In genomic region chr13:46961719-46962118, GRCh38 we compare ENCODE assay signal across 8 cellular contexts.
A peak's percentile ranks its signal among the peaks of the same experiment; 100 is the strongest.
DNase-seq lines count a peak whose midpoint lies in the region; ATAC-seq and TF ChIP-seq lines count a peak whose summit lies in the region.

No MANE protein-coding gene starts in this region.

- no peak overlapping the region for H3K9ac ChIP-seq in H9 (ENCODE audit: extremely low read depth, insufficient read length, low read length)

- no peaks in the 10 kb centered on the region for H3K79me2 ChIP-seq in H9 (ENCODE audit: insufficient read depth, low read length)

- no peak overlapping the region for H2BK15ac ChIP-seq in H9 (ENCODE audit: low read depth, low read length)

- no peaks in the 10 kb centered on the region for H3K79me1 ChIP-seq in H9 (ENCODE audit: insufficient read depth, low read depth, low read length, poor library complexity, severe bottlenecking)

- no peaks in the 10 kb centered on the region for H3K9me3 ChIP-seq in BE2C
- H3K9me3 ChIP-seq in H9 (ENCODE audit: control insufficient read depth, low read depth, low read length), result no peaks in the 10 kb centered on the region

- no peak overlapping the region for H3K14ac ChIP-seq in H9 (ENCODE audit: insufficient read depth, low read length)

- DNase-seq in AG08395 (ENCODE audit: low spot score) (peak; percentile 86), GM19238 (ENCODE audit: insufficient read length, low spot score) (peak; percentile 45), SKM-1 treated with dmso at 0.1 percent for 144 hours (lab: John Stamatoyannopoulos, UW; ENCODE audit: unreplicated experiment) (peak; percentile 64), pons (ENCODE audit: low spot score) (peak; percentile 7), nucleus accumbens (lab: John Stamatoyannopoulos, UW) (no peak), BE2C (no peak), H9 (no peak)

- TF ChIP-seq CTCF in BE2C (IDR thresholded peaks at IDR 0.05; ENCODE audit: low read depth, low read length) (no peak), H9 (conservative IDR thresholded peaks at IDR 0.05) (no peak)

- H2BK120ac ChIP-seq in H9 (ENCODE audit: low read depth, low read length, poor library complexity, severe bottlenecking), result no peak overlapping the region

- no peak overlapping the region for H3K56ac ChIP-seq in H9 (ENCODE audit: insufficient read length, low read depth, low read length)

- no peak overlapping the region for H3K4me3 ChIP-seq in BE2C (ENCODE audit: low read depth, low read length)

- H2AK5ac ChIP-seq in H9 (ENCODE audit: insufficient read length, low read length), result no peak overlapping the region

- no peak overlapping the region for H2BK20ac ChIP-seq in H9 (ENCODE audit: low read depth, low read length, poor library complexity, severe bottlenecking)

- no peak overlapping the region for H4K91ac ChIP-seq in H9 (ENCODE audit: insufficient read length, low read depth, low read length)

- H2BK5ac ChIP-seq in H9 (ENCODE audit: insufficient read length, low read length), result no peak overlapping the region

- H3K36me3 Mint-ChIP-seq in H9 (ENCODE audit: insufficient read depth in 1 of 3, low read depth in 3 of 3), result no peaks in the 10 kb centered on the region

- H3K9me3 Mint-ChIP-seq in H9, result no peaks in the 10 kb centered on the region

- H3K27me3 ChIP-seq in BE2C, result no peaks in the 10 kb centered on the region; the same call in 1 of the 2 replicates
- H3K27me3 ChIP-seq in H9 (ENCODE audit: insufficient read depth, low read length), result no peaks in the 10 kb centered on the region

- no peak overlapping the region for H3K27ac ChIP-seq in H9 (ENCODE audit: insufficient read length, low read depth, low read length)

- H3K27me3 Mint-ChIP-seq in H9 (ENCODE audit: low read depth), result no peaks in the 10 kb centered on the region

- no peak overlapping the region for H3K27ac Mint-ChIP-seq in H9

- no peaks in the 10 kb centered on the region for H3K36me3 ChIP-seq in BE2C

- H3T11ph ChIP-seq in H9 (ENCODE audit: low read length), result no peak overlapping the region

- no CpG with 5 or more reads among the region's 2 CpGs for WGBS in H9 (ENCODE audit: extremely low coverage, insufficient read length, low lambda C conversion rate)

- no peak overlapping the region for H3K4me3 Mint-ChIP-seq in H9

- H3K4me2 ChIP-seq in H9 (ENCODE audit: insufficient read depth, insufficient read length, low read length), result no peak overlapping the region

- H4K5ac ChIP-seq in H9 (ENCODE audit: insufficient read length, low read depth, low read length), result no peak overlapping the region

- H3K23ac ChIP-seq in H9 (ENCODE audit: insufficient read length, low read depth, low read length), result no peak overlapping the region

- no peaks in the 10 kb centered on the region for H4K20me1 ChIP-seq in H9 (ENCODE audit: control insufficient read depth, insufficient read depth, insufficient read length)

- no peak overlapping the region for H3K4ac ChIP-seq in H9 (ENCODE audit: low read depth, low read length)

- H3K4me1 ChIP-seq in BE2C (no peaks in the 10 kb centered on the region; the same call in 1 of the 2 replicates), H9 (ENCODE audit: insufficient read depth, low read length) (no peaks in the 10 kb centered on the region)

- no peak overlapping the region for H4K8ac ChIP-seq in H9 (replicated peaks; ENCODE audit: insufficient read length, low read depth, low read length)

- no peak overlapping the region for H2AFZ ChIP-seq in H9 (ENCODE audit: low read length)

- peak; percentile 100 for ATAC-seq in HG03095 (IDR thresholded peaks at IDR 0.05; ENCODE audit: unreplicated experiment)

- H2BK12ac ChIP-seq in H9 (ENCODE audit: insufficient read length, low read depth, low read length), result no peak overlapping the region

- H3K23me2 ChIP-seq in H9 (ENCODE audit: insufficient read length, low read depth, low read length, poor library complexity, severe bottlenecking), result no peaks in the 10 kb centered on the region

- no peaks in the 10 kb centered on the region for H3K4me1 Mint-ChIP-seq in H9

- no peak overlapping the region for H3K18ac ChIP-seq in H9 (ENCODE audit: insufficient read length, low read depth, low read length)

Comparison
In these comparisons a context has a peak if more than half of its experiments do, and no peak if none do; other contexts are left out.
1. DNase-seq: peak in AG08395 (single experiment), GM19238 (single experiment), SKM-1 treated with dmso at 0.1 percent for 144 hours (single experiment) and pons (single experiment); none in nucleus accumbens (0 of 56), BE2C (single experiment) and H9 (single experiment).